10 cellular contexts compared by ENCODE assay signal in the genomic region with DNA sequence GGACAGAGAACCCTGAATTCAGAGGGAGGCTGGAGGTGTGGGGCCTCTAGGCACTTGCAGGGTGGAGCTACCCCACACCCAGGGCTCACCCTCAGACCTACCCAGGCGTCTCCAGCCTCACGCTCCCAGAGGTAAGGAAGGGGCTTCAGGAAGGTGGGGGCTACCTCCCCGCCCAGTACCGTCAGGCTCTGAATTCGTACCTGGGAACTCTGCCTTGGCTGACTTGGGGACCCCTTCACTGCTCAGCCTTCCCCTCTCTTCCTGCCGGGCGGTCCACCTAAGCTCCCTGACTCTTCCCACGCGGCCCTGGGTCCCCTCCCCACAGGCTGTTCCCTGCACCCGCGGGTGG. TPM values are rescaled to one million over a fixed set of nuclear protein-coding genes. Genes with fewer than 3 reads are reported as not detected.
DNase-seq lines count a peak whose midpoint lies in the region; ATAC-seq and TF ChIP-seq lines count a peak whose summit lies in the region.
"Had no signal": no experiment of that assay in that cellular context is flagged by ENCODE, and none has a peak within 500 bp of the region (broad histone marks: within the 10 kb centered on the region; RNA-seq: fewer than 3 reads in every experiment).

No MANE protein-coding gene starts in this region.

- peaks cover 23% of the 10 kb centered on the region for H3K27me3 ChIP-seq in NT2/D1 (ENCODE audit: insufficient read depth, insufficient read length)
- peaks cover 16% of the 10 kb centered on the region for H3K27me3 ChIP-seq in BE2C

- H3K9me3 Mint-ChIP-seq in endothelial cell (ENCODE audit: unreplicated experiment) (no peaks in the 10 kb centered on the region), nephron (peaks cover 3% of the 10 kb centered on the region)

- no peaks in the 10 kb centered on the region for H3K9me3 ChIP-seq in NT2/D1 (ENCODE audit: insufficient read depth, low read length)
- H3K9me3 ChIP-seq in BE2C = no peaks in the 10 kb centered on the region
- H3K9me3 ChIP-seq: uterus had no signal

- no peak overlapping the region for H3K27ac Mint-ChIP-seq in endothelial cell (ENCODE audit: unreplicated experiment)
- H3K27ac Mint-ChIP-seq in nephron = no peak overlapping the region

- H3K36me3 Mint-ChIP-seq in endothelial cell (ENCODE audit: low read depth, unreplicated experiment) (no peaks in the 10 kb centered on the region), nephron (ENCODE audit: low read depth) (no peaks in the 10 kb centered on the region)

- H3K4me1 ChIP-seq in NT2/D1 (ENCODE audit: insufficient read depth, insufficient read length) (no peaks in the 10 kb centered on the region), BE2C (no peaks in the 10 kb centered on the region)
- H3K4me1 ChIP-seq: uterus had no signal

- peak overlapping the region; percentile 56 for H3K9ac ChIP-seq in NT2/D1 (ENCODE audit: insufficient read length, low read depth)

- TF ChIP-seq CTCF in AG04449 (IDR thresholded peaks at IDR 0.05; ENCODE audit: insufficient read depth, low read length, missing control alignments) (no peak), endothelial cell (IDR thresholded peaks at IDR 0.05; ENCODE audit: unreplicated experiment) (no peak), nephron (IDR thresholded peaks at IDR 0.05; ENCODE audit: unreplicated experiment in 3 of 3) (peak in 1 of 3 experiments; percentile 0), BE2C (IDR thresholded peaks at IDR 0.05; ENCODE audit: low read depth, low read length) (no peak)

- no peak for ATAC-seq in HG03378 (IDR thresholded peaks at IDR 0.05; ENCODE audit: unreplicated experiment)

- H3K4me3 Mint-ChIP-seq in endothelial cell (ENCODE audit: unreplicated experiment) (no peak overlapping the region), nephron (peak overlapping the region; percentile 87 to 88 (median 88))

- H3K36me3 ChIP-seq in NT2/D1 (ENCODE audit: insufficient read depth, insufficient read length, low read length) (no peaks in the 10 kb centered on the region), BE2C (no peaks in the 10 kb centered on the region)
- H3K36me3 ChIP-seq: uterus had no signal

- peak overlapping the region; percentile 45; the same call in 1 of the 2 replicates for H3K4me3 ChIP-seq in AG04449 (ENCODE audit: low read depth, low read length)
- H3K4me3 ChIP-seq in NT2/D1 (ENCODE audit: insufficient read length, low read depth) = peak overlapping the region; percentile 36
- no peak overlapping the region; the same call in 1 of the 2 replicates for H3K4me3 ChIP-seq in BE2C (ENCODE audit: low read depth, low read length)

- CTCF ChIA-PET in AG04449 (lab: Yijun Ruan, JAX) = no interaction called here

- H3K4me1 Mint-ChIP-seq in endothelial cell (ENCODE audit: unreplicated experiment) (no peaks in the 10 kb centered on the region), nephron (no peaks in the 10 kb centered on the region)

- no peak for DNase-seq in AG04449 (ENCODE audit: low read depth, low spot score)
- DNase-seq in NT2/D1 (ENCODE audit: low read depth, low spot score) = no peak
- peak; percentile 7 for DNase-seq in endothelial cell (ENCODE audit: low spot score)
- no peak for DNase-seq in kidney tubule cell (ENCODE audit: low spot score)
- DNase-seq in BE2C = no peak
- DNase-seq in putamen (ENCODE audit: low spot score) = no peak
- DNase-seq: DND-41, uterus had no signal

- POLR2A ChIA-PET in AG04449 (lab: Yijun Ruan, JAX) = no interaction called here

- H3K27me3 Mint-ChIP-seq in endothelial cell (ENCODE audit: unreplicated experiment) (peaks cover 7% of the 10 kb centered on the region), nephron (ENCODE audit: low read depth) (peaks cover 62% of the 10 kb centered on the region)

RNA-seq across cellular contexts. Expression of a gene that starts 28.5 kb away (rescaled TPM):
- total RNA-seq in endothelial cell (ENCODE audit: unreplicated experiment) = 31.8 TPM
- polyA plus RNA-seq in BE2C (2012; ENCODE audit: insufficient read depth, insufficient read length, low read depth) = 7.4 TPM
